Comparison of ENCODE assay signal across 1 cellular context in genomic region chr2:234565842-234566619, GRCh38.
A peak's percentile ranks its signal among the peaks of the same experiment; 100 is the strongest.
TF ChIP-seq lines count a peak whose summit lies in the region.

No MANE protein-coding gene starts in this region.

TF ChIP-seq in HepG2, 621 proteins besides CTCF, POLR2A, EP300 and RAD21 (continued from another document and continues in another):
- TF ChIP-seq ZNF782 (CRISPR knock-in tag; IDR thresholded peaks at IDR 0.05; ENCODE audit: borderline replicate concordance) (no peak), BORCS8-MEF2B (CRISPR knock-in tag; IDR thresholded peaks at IDR 0.05) (no peak), THAP8 (CRISPR knock-in tag; IDR thresholded peaks at IDR 0.05; ENCODE audit: borderline replicate concordance) (no peak), NR2C2 (CRISPR knock-in tag; IDR thresholded peaks at IDR 0.05; ENCODE audit: borderline replicate concordance) (0 out of 2 replicates have a peak, but pooled peaks have one; percentile 15), AHDC1 (CRISPR knock-in tag; IDR thresholded peaks at IDR 0.05; ENCODE audit: borderline replicate concordance) (peak; percentile 61; the same call in 1 of the 2 replicates), LCORL (IDR thresholded peaks at IDR 0.05) (no peak), LCORL (CRISPR knock-in tag; IDR thresholded peaks at IDR 0.05) (peak; percentile 62), PAX8 (CRISPR knock-in tag; IDR thresholded peaks at IDR 0.05; ENCODE audit: borderline replicate concordance) (no peak), CEBPB (IDR thresholded peaks at IDR 0.05; ENCODE audit: borderline replicate concordance, low read depth, low read length) (peak; percentile 33; the same call in 1 of the 2 replicates), FUBP1 (CRISPR knock-in tag; IDR thresholded peaks at IDR 0.05; ENCODE audit: borderline replicate concordance) (no peak), FOXP1 (IDR thresholded peaks at IDR 0.05) (no peak), FOXP1 (CRISPR knock-in tag; IDR thresholded peaks at IDR 0.05) (0 out of 2 replicates have a peak, but pooled peaks have one; percentile 4), PAXIP1 (CRISPR knock-in tag; conservative IDR thresholded peaks at IDR 0.05) (no peak), SUZ12 (IDR thresholded peaks at IDR 0.05; ENCODE audit: low read depth, low read length) (no peak), SAP130 (CRISPR knock-in tag; IDR thresholded peaks at IDR 0.05; ENCODE audit: low read depth) (peak; percentile 25; the same call in 1 of the 2 replicates), EEA1 (CRISPR knock-in tag; IDR thresholded peaks at IDR 0.05; ENCODE audit: borderline replicate concordance) (no peak), SETDB1 (CRISPR knock-in tag; IDR thresholded peaks at IDR 0.05; ENCODE audit: borderline replicate concordance) (no peak), RCOR2 (CRISPR knock-in tag; IDR thresholded peaks at IDR 0.05) (0 out of 2 replicates have a peak, but pooled peaks have one; percentile 41), KDM3A (CRISPR knock-in tag; IDR thresholded peaks at IDR 0.05; ENCODE audit: low read depth) (no peak), TFDP2 (CRISPR knock-in tag; IDR thresholded peaks at IDR 0.05) (no peak), ZNF225 (CRISPR knock-in tag; IDR thresholded peaks at IDR 0.05) (no peak), ZNF337 (CRISPR knock-in tag; IDR thresholded peaks at IDR 0.05; ENCODE audit: borderline replicate concordance, low read depth) (no peak), PRDM15 (CRISPR knock-in tag; IDR thresholded peaks at IDR 0.05) (no peak), HNF4A (CRISPR knock-in tag; IDR thresholded peaks at IDR 0.05) (peak; percentile 58; the same call in 1 of the 2 replicates), ZNF770 (CRISPR knock-in tag; IDR thresholded peaks at IDR 0.05) (peak; percentile 79), FOXK2 (IDR thresholded peaks at IDR 0.05) (no peak), SOX6 (IDR thresholded peaks at IDR 0.05) (no peak), SOX6 (CRISPR knock-in tag; IDR thresholded peaks at IDR 0.05) (peak; percentile 75), MIER2 (CRISPR knock-in tag; IDR thresholded peaks at IDR 0.05) (no peak), ARID5B (CRISPR knock-in tag; IDR thresholded peaks at IDR 0.05) (peak; percentile 52), ZNF816 (CRISPR knock-in tag; IDR thresholded peaks at IDR 0.05; ENCODE audit: borderline replicate concordance) (0 out of 2 replicates have a peak, but pooled peaks have one; percentile 60), ZNF451 (CRISPR knock-in tag; IDR thresholded peaks at IDR 0.05) (no peak), ZNF20 (CRISPR knock-in tag; IDR thresholded peaks at IDR 0.05) (no peak), DMAP1 (CRISPR knock-in tag; IDR thresholded peaks at IDR 0.05) (peak; percentile 25; the same call in 1 of the 2 replicates), SOX5 (CRISPR knock-in tag; IDR thresholded peaks at IDR 0.05; ENCODE audit: borderline replicate concordance) (peak; percentile 92)
